23 cellular contexts compared by ENCODE assay signal in the genomic region with DNA sequence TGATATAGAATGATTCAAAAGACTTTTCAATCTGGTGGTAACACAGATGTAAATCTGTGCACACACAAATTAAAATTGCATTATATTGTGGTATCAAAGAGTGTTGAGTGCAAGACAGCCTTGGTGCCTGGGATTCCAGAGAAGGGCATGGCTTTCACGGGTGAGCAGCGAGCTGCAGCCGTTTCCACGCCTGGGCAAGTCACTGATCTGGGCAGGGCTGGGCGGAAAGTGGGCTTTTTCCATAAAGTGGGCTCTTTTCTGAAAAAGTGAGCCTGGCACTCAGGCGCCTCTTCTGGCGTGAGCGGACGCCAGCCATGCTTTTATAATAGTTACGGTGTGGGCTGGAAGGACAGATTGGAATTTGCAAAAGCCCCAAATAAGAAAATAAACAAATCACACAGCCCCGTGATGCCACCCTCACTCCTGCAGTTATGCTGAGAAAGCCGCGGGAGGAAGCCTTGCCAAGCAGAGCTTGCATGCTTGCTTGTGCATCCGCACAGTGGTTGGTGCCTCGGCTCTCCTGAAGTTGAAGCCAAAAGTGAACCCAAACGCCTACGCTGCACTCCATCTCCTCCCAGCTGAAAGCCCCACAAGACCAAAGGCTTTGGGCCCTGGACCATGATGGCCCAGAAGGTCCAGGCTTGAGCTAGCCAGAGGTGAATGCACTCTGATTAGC.
"Had no signal": no experiment of that assay in that cellular context is flagged by ENCODE, and none has a peak within 500 bp of the region (broad histone marks: within the 10 kb centered on the region; RNA-seq: fewer than 3 reads in every experiment).

No MANE protein-coding gene starts in this region.

- DNase-seq: colonic mucosa; dermis blood vessel endothelial cell; erythroblast; foreskin keratinocyte; left ventricle myocardium superior; mesenchymal stem cell; midbrain; occipital lobe; psoas muscle; retina; right lobe of liver; stimulated activated CD4-positive, alpha-beta T cell treated with anti-CD3 and anti-CD28 coated beads, Interleukin-4, amount 100 ng/mL, for 1 hour; stimulated activated CD8-positive, alpha-beta memory T cell treated with anti-CD3 and anti-CD28 coated beads, Interleukin-4, amount 100 ng/mL, for 48 hours; stimulated activated naive CD8-positive, alpha-beta T cell treated with anti-CD3 and anti-CD28 coated beads, Interleukin-15, Interleukin-2, amounts not matched to agents 100 U/mL and 50 U/mL, for 24 hours; tibial artery; uterus had no signal

- H2AFZ ChIP-seq: hepatocyte, neural progenitor cell had no signal

- H3K4me3 ChIP-seq: colonic mucosa, hepatocyte, lung, neural progenitor cell, psoas muscle, right lobe of liver, suprapubic skin, tibial artery, upper lobe of left lung, uterus had no signal

- H3K9me3 ChIP-seq: colonic mucosa, psoas muscle, right lobe of liver, suprapubic skin, tibial artery, upper lobe of left lung, uterus had no signal

- H3K79me2 ChIP-seq: hepatocyte had no signal

- H3K9ac ChIP-seq: neural progenitor cell had no signal

- H3K36me3 ChIP-seq: colonic mucosa, neural progenitor cell, right lobe of liver, suprapubic skin, tibial artery, upper lobe of left lung, uterus had no signal

- H3K4me1 ChIP-seq: foreskin keratinocyte, neural progenitor cell, psoas muscle, suprapubic skin, uterus had no signal

- H3K4me2 ChIP-seq: hepatocyte, neural progenitor cell had no signal

- H3K27me3 ChIP-seq: colonic mucosa, foreskin keratinocyte, hepatocyte, neural progenitor cell, right lobe of liver, suprapubic skin, tibial artery, upper lobe of left lung had no signal

- ATAC-seq: foreskin keratinocyte; left ventricle myocardium superior; natural killer cell treated with Interleukin-12 subunit alpha and Interleukin-12 subunit beta and Interleukin-15 and Interleukin-18, amount 100 ng/mL, for 72 hours; psoas muscle; stimulated activated effector memory CD8-positive, alpha-beta T cell treated with anti-CD3 and anti-CD28 coated beads, Interleukin-12 subunit alpha, Interleukin-12 subunit beta, amount 100 ng/mL, for 72 hours; stimulated activated naive CD8-positive, alpha-beta T cell treated with anti-CD3 and anti-CD28 coated beads, Interleukin-15, Interleukin-2, amounts not matched to agents 100 U/mL and 50 U/mL, for 24 hours had no signal

- H3K27ac ChIP-seq: colonic mucosa, foreskin keratinocyte, hepatocyte, neural progenitor cell, psoas muscle, right lobe of liver, suprapubic skin, tibial artery, upper lobe of left lung, uterus had no signal
